In genomic region chr5:79069488-79070001, GRCh38 we compare ENCODE assay signal across 9 cellular contexts. TPM values are rescaled to one million over a fixed set of nuclear protein-coding genes. Genes with fewer than 3 reads are reported as not detected.
A peak's percentile ranks its signal among the peaks of the same experiment; 100 is the strongest.
DNase-seq lines count a peak whose midpoint lies in the region; ATAC-seq and TF ChIP-seq lines count a peak whose summit lies in the region.
"Had no signal": no experiment of that assay in that cellular context is flagged by ENCODE, and none has a peak within 500 bp of the region (broad histone marks: within the 10 kb centered on the region; RNA-seq: fewer than 3 reads in every experiment).

Gene BHMT2 (plus strand): TSS chr5:79069767. CDS start chr5:79069783, 16 bp downstream.
Gene DMGDH (minus strand): TSS chr5:79069674. CDS start chr5:79069620, 54 bp downstream.

- TF ChIP-seq POLR2A in adrenal gland (IDR thresholded peaks at IDR 0.05) (peak in 1 of 2 donors; percentile 61), sigmoid colon (IDR thresholded peaks at IDR 0.05) (no peak)

- no peak within 1 kb of the TSS for H3K4me3 Mint-ChIP-seq in natural killer cell

- no peaks in the 10 kb centered on the region for H3K36me3 Mint-ChIP-seq in natural killer cell

- DNase-seq in ELR (ENCODE audit: low read depth) (peak; percentile 72), adrenal gland (peak; percentile 54 to 73 (median 66)), right atrium auricular region (ENCODE audit: low spot score) (no peak), sigmoid colon (peak; percentile 66), cerebellar cortex (ENCODE audit: low spot score) (no peak), natural killer cell (no peak)

- peak within 1 kb of the TSS in 2 of 4 donors; percentile 48 to 62 for H3K4me3 ChIP-seq in adrenal gland
- peak within 1 kb of the TSS; percentile 39 to 55 for H3K4me3 ChIP-seq in right atrium auricular region
- H3K4me3 ChIP-seq in sigmoid colon = peak within 1 kb of the TSS; percentile 28 to 56 (median 48)

- intact Hi-C loops in adrenal gland (cut with DNase I) = no loop called here
- intact Hi-C loops in sigmoid colon (cut with DNase I) = no loop called here
- intact Hi-C loops in natural killer cell (cut with micrococcal nuclease) = no loop called here

- H3K27ac Mint-ChIP-seq in natural killer cell = no peak within 1 kb of the TSS

- no peaks in the 10 kb centered on the region for H3K9me3 Mint-ChIP-seq in natural killer cell

- H3K4me1 Mint-ChIP-seq in natural killer cell = no peaks in the 10 kb centered on the region

- H3K27me3 Mint-ChIP-seq in natural killer cell (ENCODE audit: low read depth in 2 of 2) = peaks cover 30 to 32% of the 10 kb centered on the region in 2 donors

- no peaks in the 10 kb centered on the region for H3K36me3 ChIP-seq in adrenal gland (replicated peaks in 1 of 2)
- H3K36me3 ChIP-seq in right atrium auricular region = no peaks in the 10 kb centered on the region
- no peaks in the 10 kb centered on the region for H3K36me3 ChIP-seq in sigmoid colon

- WGBS in adrenal gland, 4 donors = 5 to 10% (median 6%) methylated on average over 8 to 55 of the region's 55 CpGs
- 10% methylated on average over 55 of the region's 55 CpGs for WGBS in sigmoid colon, 2 donors

- H3K27me3 ChIP-seq in adrenal gland = no peaks in the 10 kb centered on the region
- H3K27me3 ChIP-seq in right atrium auricular region = no peaks in the 10 kb centered on the region
- no peaks in the 10 kb centered on the region for H3K27me3 ChIP-seq in sigmoid colon

- TF ChIP-seq CTCF in adrenal gland (IDR thresholded peaks at IDR 0.05) (no peak), right atrium auricular region (IDR thresholded peaks at IDR 0.05) (no peak), sigmoid colon (IDR thresholded peaks at IDR 0.05) (no peak), natural killer cell (IDR thresholded peaks at IDR 0.05) (no peak)

- TF ChIP-seq EP300 in sigmoid colon (IDR thresholded peaks at IDR 0.05) = no peak

- no peaks in the 10 kb centered on the region for H3K9me3 ChIP-seq in adrenal gland (replicated peaks in 1 of 3)
- H3K9me3 ChIP-seq in right atrium auricular region = no peaks in the 10 kb centered on the region
- H3K9me3 ChIP-seq in sigmoid colon = no peaks in the 10 kb centered on the region

- peak within 1 kb of the TSS in 3 of 5 donors; percentile 64 to 70 (median 69) for H3K27ac ChIP-seq in adrenal gland
- peak within 1 kb of the TSS; percentile 43 to 62 for H3K27ac ChIP-seq in right atrium auricular region
- peak within 1 kb of the TSS; percentile 52 to 74 (median 71) for H3K27ac ChIP-seq in sigmoid colon

- no peaks in the 10 kb centered on the region for H3K4me1 ChIP-seq in adrenal gland (replicated peaks in 1 of 2)
- H3K4me1 ChIP-seq in right atrium auricular region = no peaks in the 10 kb centered on the region
- H3K4me1 ChIP-seq in sigmoid colon = peaks cover 0 to 17% (median 8%) of the 10 kb centered on the region in 4 donors

- no peak for ATAC-seq in natural killer cell
- ATAC-seq in HG02884 (IDR thresholded peaks at IDR 0.05; ENCODE audit: unreplicated experiment) = no peak
- no peak for ATAC-seq in HG02973 (IDR thresholded peaks at IDR 0.05; ENCODE audit: unreplicated experiment)

RNA-seq across cellular contexts. Expression of gene BHMT2, which starts in this region (rescaled TPM):
- total RNA-seq in adrenal gland = 10 to 100 TPM; 19.0 to 75.3 (median 27.6) TPM
- 10 to 100 TPM; 12.8 to 37.5 (median 15.9) TPM for polyA plus RNA-seq in adrenal gland
- total RNA-seq in right atrium auricular region = 10 to 100 TPM in 1 of 2 donors, 1 to 10 TPM in 1; 8.1 to 17.1 TPM
- total RNA-seq in sigmoid colon = 10 to 100 TPM; 12.1 to 37.5 (median 26.0) TPM
- polyA plus RNA-seq in sigmoid colon = 1 to 10 TPM in 1 of 3 donors, under 1 TPM in 2; 0.86 to 3.0 (median 0.92) TPM
- not detected for total RNA-seq in natural killer cell
- total RNA-seq: G401 had no signal

RNA-seq across cellular contexts. Expression of gene DMGDH, which starts in this region (rescaled TPM):
- total RNA-seq in adrenal gland (10 to 100 TPM in 3 of 8 donors, 1 to 10 TPM in 5; 5.8 to 14.5 (median 9.2) TPM), right atrium auricular region (1 to 10 TPM; 1.3 to 4.0 TPM), sigmoid colon (1 to 10 TPM; 1.8 to 5.3 (median 2.6) TPM), natural killer cell (1 to 10 TPM in 2 of 3 donors, under 1 TPM in 1; 0.43 to 2.9 (median 2.4) TPM)
- polyA plus RNA-seq in adrenal gland (1 to 10 TPM; 2.8 to 7.9 (median 3.0) TPM), sigmoid colon (under 1 TPM in 1 of 3 donors, not detected in 2; 0.41 TPM)
- total RNA-seq: G401 had no signal

Comparison
In these comparisons a context has a peak if more than half of its experiments do, and no peak if none do; other contexts are left out.
1. RNA of gene BHMT2 (total RNA-seq): 12.1 to 37.5 TPM in sigmoid colon, 19.0 to 75.3 TPM in adrenal gland and 8.1 to 17.1 TPM in right atrium auricular region; not detected in natural killer cell; every median in the first group is over 4 times any median in the second.
2. DNase-seq: peak in ELR (single experiment), adrenal gland (7 of 7) and sigmoid colon (single experiment); none in right atrium auricular region (single experiment), cerebellar cortex (single experiment) and natural killer cell (single experiment).
3. Peak in every context shown above with its lines, with median percentiles within 50 percentile points of each other: H3K27ac ChIP-seq.